ENCODE assay signal across 1 cellular context in genomic region chr2:5672749-5673147, GRCh38.
TF ChIP-seq lines count a peak whose summit lies in the region.

No MANE protein-coding gene starts in this region.

TF ChIP-seq in WTC11, 78 proteins besides CTCF, POLR2A, EP300 and RAD21:
- TF ChIP-seq ZBTB21 (CRISPR knock-in tag; IDR thresholded peaks at IDR 0.05; ENCODE audit: borderline replicate concordance) = no peak
- no peak for TF ChIP-seq OVOL2 (CRISPR knock-in tag; IDR thresholded peaks at IDR 0.05; ENCODE audit: borderline replicate concordance)
- no peak for TF ChIP-seq PRRX2 (CRISPR knock-in tag; IDR thresholded peaks at IDR 0.05)
- TF ChIP-seq MAX (CRISPR knock-in tag; IDR thresholded peaks at IDR 0.05) = no peak
- TF ChIP-seq, protein P1, sequence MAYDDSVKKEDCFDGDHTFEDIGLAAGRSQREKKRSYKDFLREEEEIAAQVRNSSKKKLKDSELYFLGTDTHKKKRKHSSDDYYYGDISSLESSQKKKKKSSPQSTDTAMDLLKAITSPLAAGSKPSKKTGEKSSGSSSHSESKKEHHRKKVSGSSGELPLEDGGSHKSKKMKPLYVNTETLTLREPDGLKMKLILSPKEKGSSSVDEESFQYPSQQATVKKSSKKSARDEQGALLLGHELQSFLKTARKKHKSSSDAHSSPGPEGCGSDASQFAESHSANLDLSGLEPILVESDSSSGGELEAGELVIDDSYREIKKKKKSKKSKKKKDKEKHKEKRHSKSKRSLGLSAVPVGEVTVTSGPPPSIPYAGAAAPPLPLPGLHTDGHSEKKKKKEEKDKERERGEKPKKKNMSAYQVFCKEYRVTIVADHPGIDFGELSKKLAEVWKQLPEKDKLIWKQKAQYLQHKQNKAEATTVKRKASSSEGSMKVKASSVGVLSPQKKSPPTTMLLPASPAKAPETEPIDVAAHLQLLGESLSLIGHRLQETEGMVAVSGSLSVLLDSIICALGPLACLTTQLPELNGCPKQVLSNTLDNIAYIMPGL (CRISPR knock-in tag; IDR thresholded peaks at IDR 0.05) = no peak
- TF ChIP-seq GTF2I (CRISPR knock-in tag; conservative IDR thresholded peaks at IDR 0.05) = no peak
- TF ChIP-seq ZNF425 (CRISPR knock-in tag; conservative IDR thresholded peaks at IDR 0.05) = no peak
- no peak for TF ChIP-seq USF2 (CRISPR knock-in tag; IDR thresholded peaks at IDR 0.05)
- no peak for TF ChIP-seq EMX1 (CRISPR knock-in tag; IDR thresholded peaks at IDR 0.05)
- TF ChIP-seq STAT6 (CRISPR knock-in tag; conservative IDR thresholded peaks at IDR 0.05; ENCODE audit: low read depth) = no peak
- no peak for TF ChIP-seq KAT7 (CRISPR knock-in tag; IDR thresholded peaks at IDR 0.05; ENCODE audit: borderline replicate concordance)
- no peak for TF ChIP-seq ATF3 (CRISPR knock-in tag; conservative IDR thresholded peaks at IDR 0.05)
